In genomic region chr15:78067328-78068241, GRCh38 we compare ENCODE assay signal across 8 cellular contexts. TPM values are rescaled to one million over a fixed set of nuclear protein-coding genes. Genes with fewer than 3 reads are reported as not detected.
DNase-seq lines count a peak whose midpoint lies in the region; ATAC-seq, FAIRE-seq and TF ChIP-seq lines count a peak whose summit lies in the region.

No MANE protein-coding gene starts in this region.

- H3K27ac Mint-ChIP-seq in CD14-positive monocyte: peak overlapping the region in 6 of 7 donors; percentile 46 to 98 (median 92)
- no peak overlapping the region for H3K27ac Mint-ChIP-seq in astrocyte (ENCODE audit: unreplicated experiment)
- peak overlapping the region in 4 of 9 donors; percentile 91 to 98 (median 94) for H3K27ac Mint-ChIP-seq in naive thymus-derived CD4-positive, alpha-beta T cell

- intact Hi-C loops in CD14-positive monocyte (cut with micrococcal nuclease): loop anchor here in 1 of 2 donors (5.0 kb wide), 1 partner anchor 35 kb away; no protein-coding TSS in a partner anchor
- intact Hi-C loops in naive thymus-derived CD4-positive, alpha-beta T cell (cut with micrococcal nuclease): loop anchor here (1.0 to 5.0 kb wide), 6 partner anchors 10 to 35 kb away; partner anchors contain the start of gene TBC1D2B (in 1 of the 2)

- no peaks in the 10 kb centered on the region for H3K36me3 ChIP-seq in astrocyte (ENCODE audit: insufficient read depth, low read length)
- H3K36me3 ChIP-seq in naive thymus-derived CD4-positive, alpha-beta T cell (ENCODE audit: control insufficient read depth in 2 of 3, insufficient read depth in 3 of 3, low read length in 3 of 3): no peaks in the 10 kb centered on the region

- H3K9ac ChIP-seq in astrocyte (ENCODE audit: low read length): no peak overlapping the region

- no peak overlapping the region for H3K27ac ChIP-seq in astrocyte (ENCODE audit: low read depth, low read length)
- peak overlapping the region; percentile 69 for H3K27ac ChIP-seq in naive thymus-derived CD4-positive, alpha-beta T cell (ENCODE audit: low read depth, low read length)

- H3K27me3 Mint-ChIP-seq in CD14-positive monocyte (ENCODE audit: low read depth in 3 of 3) (no peaks in the 10 kb centered on the region), astrocyte (ENCODE audit: low read depth, unreplicated experiment) (peaks cover 2% of the 10 kb centered on the region)
- no peaks in the 10 kb centered on the region for H3K27me3 Mint-ChIP-seq in naive thymus-derived CD4-positive, alpha-beta T cell

- H3K4me1 ChIP-seq in astrocyte (ENCODE audit: insufficient read depth, low read length): peaks cover 62% of the 10 kb centered on the region
- H3K4me1 ChIP-seq in naive thymus-derived CD4-positive, alpha-beta T cell (ENCODE audit: control insufficient read depth in 2 of 2, insufficient read depth in 2 of 2, low read length in 2 of 2): peaks cover 89 to 96% of the 10 kb centered on the region in 2 donors

- H3K4me3 Mint-ChIP-seq in CD14-positive monocyte: peak overlapping the region in 1 of 2 donors; percentile 89
- H3K4me3 Mint-ChIP-seq in astrocyte (ENCODE audit: unreplicated experiment): no peak overlapping the region
- peak overlapping the region in 3 of 10 donors; percentile 82 to 87 (median 83) for H3K4me3 Mint-ChIP-seq in naive thymus-derived CD4-positive, alpha-beta T cell

- H3K4me2 ChIP-seq in astrocyte (ENCODE audit: low read length): peak overlapping the region; percentile 51

- no peaks in the 10 kb centered on the region for H3K9me3 Mint-ChIP-seq in CD14-positive monocyte
- H3K9me3 Mint-ChIP-seq in astrocyte (ENCODE audit: unreplicated experiment): no peaks in the 10 kb centered on the region
- no peaks in the 10 kb centered on the region for H3K9me3 Mint-ChIP-seq in naive thymus-derived CD4-positive, alpha-beta T cell

- H3K4me1 Mint-ChIP-seq in CD14-positive monocyte (no peaks in the 10 kb centered on the region), astrocyte (ENCODE audit: low read depth, unreplicated experiment) (peaks cover 60% of the 10 kb centered on the region)
- H3K4me1 Mint-ChIP-seq in naive thymus-derived CD4-positive, alpha-beta T cell: peaks cover 8 to 66% (median 16%) of the 10 kb centered on the region in 7 donors

- peaks cover 82% of the 10 kb centered on the region for H4K20me1 ChIP-seq in astrocyte (ENCODE audit: insufficient read depth, low read length)

- no peak overlapping the region for H3K4me3 ChIP-seq in astrocyte (ENCODE audit: insufficient read depth, low read depth, low read length)
- peak overlapping the region; percentile 40 for H3K4me3 ChIP-seq in naive thymus-derived CD4-positive, alpha-beta T cell (ENCODE audit: low read length)

- H3K9me3 ChIP-seq in astrocyte (ENCODE audit: insufficient read depth, low read depth, low read length): no peaks in the 10 kb centered on the region
- H3K9me3 ChIP-seq in naive thymus-derived CD4-positive, alpha-beta T cell (ENCODE audit: control insufficient read depth in 2 of 3, low read length in 3 of 3): no peaks in the 10 kb centered on the region

- H3K36me3 Mint-ChIP-seq in CD14-positive monocyte (peaks cover 1 to 3% of the 10 kb centered on the region in 2 donors), astrocyte (ENCODE audit: low read depth, unreplicated experiment) (peaks cover 2% of the 10 kb centered on the region)
- peaks cover 0 to 17% (median 0%) of the 10 kb centered on the region in 5 donors for H3K36me3 Mint-ChIP-seq in naive thymus-derived CD4-positive, alpha-beta T cell

- H3K27me3 ChIP-seq in astrocyte (ENCODE audit: insufficient read depth, low read length): no peaks in the 10 kb centered on the region
- H3K27me3 ChIP-seq in naive thymus-derived CD4-positive, alpha-beta T cell (ENCODE audit: control insufficient read depth in 2 of 2, insufficient read depth in 2 of 2, low read length in 2 of 2): no peaks in the 10 kb centered on the region

- POLR2A ChIA-PET in naive thymus-derived CD4-positive, alpha-beta T cell (lab: Charles Lee): interaction anchor here (0.9 to 15.7 kb wide), 4 partner anchors 9 to 33 kb away, joined by 4 to 292 read pairs (median 47); partner anchors contain the start of gene TBC1D2B

- H3K79me2 ChIP-seq in astrocyte (ENCODE audit: insufficient read depth, low read length): peaks cover 92% of the 10 kb centered on the region

- DNase-seq in CD14-positive monocyte (ENCODE audit: low spot score) (no peak), LHCN-M2 (ENCODE audit: low read depth) (peak; percentile 41), astrocyte (ENCODE audit: low read depth) (peak; percentile 39), HCEC 1CT (no peak), T1000 (lab: John Stamatoyannopoulos, UW) (no peak), NCI-H146 (lab: John Stamatoyannopoulos, UW) (no peak), NCI-H1048 (lab: John Stamatoyannopoulos, UW) (no peak)
- no peak for DNase-seq in naive thymus-derived CD4-positive, alpha-beta T cell

- FAIRE-seq in astrocyte (lab: Jason Lieb, UNC): no peak

- TF ChIP-seq CTCF in CD14-positive monocyte (IDR thresholded peaks at IDR 0.05) (no peak), astrocyte (IDR thresholded peaks at IDR 0.05; ENCODE audit: insufficient read depth, low read depth, low read length) (no peak)

- ATAC-seq in naive thymus-derived CD4-positive, alpha-beta T cell: no peak

- no peak overlapping the region for H2AFZ ChIP-seq in astrocyte (ENCODE audit: low read depth, low read length)

- CTCF ChIA-PET in naive thymus-derived CD4-positive, alpha-beta T cell (lab: Charles Lee): interaction anchor here (0.8 to 3.7 kb wide), 6 partner anchors 9 to 81 kb away, joined by 3 to 16 read pairs (median 8); no protein-coding TSS in a partner anchor

RNA-seq across cellular contexts. Expression of gene TBC1D2B, which starts 9.9 kb away (rescaled TPM):
- polyA plus RNA-seq in CD14-positive monocyte: 1 to 10 TPM; 5.9 to 6.2 TPM
- 26.9 and 30.6 TPM in 2 replicates for total RNA-seq in LHCN-M2 (2014; rRNA removed)
- polyA plus RNA-seq in LHCN-M2 (2012): 25.5 TPM
- total RNA-seq in astrocyte: 21.3 and 26.0 TPM in 2 replicates
- 100 to 1,000 TPM in 2 of 5 experiments, 10 to 100 TPM in 3; 69.7 to 119 (median 86.1) TPM for total RNA-seq in naive thymus-derived CD4-positive, alpha-beta T cell
- polyA plus RNA-seq in naive thymus-derived CD4-positive, alpha-beta T cell: 10 to 100 TPM in 1 of 2 donors, 1 to 10 TPM in 1; 7.4 to 14.5 TPM

RNA-seq across cellular contexts. Expression of gene SH2D7, which starts 24.8 kb away (rescaled TPM):
- polyA plus RNA-seq in CD14-positive monocyte: not detected
- total RNA-seq in LHCN-M2 (2014; rRNA removed) (not detected in 2 replicates), astrocyte (not detected in 2 replicates)
- 0.04 TPM for polyA plus RNA-seq in LHCN-M2 (2012)
- total RNA-seq in naive thymus-derived CD4-positive, alpha-beta T cell: not detected
- polyA plus RNA-seq in naive thymus-derived CD4-positive, alpha-beta T cell: not detected

Comparison
In these comparisons a context has a peak if more than half of its experiments do, and no peak if none do; other contexts are left out.
1. DNase-seq: peak in LHCN-M2 (single experiment) and astrocyte (single experiment); none in CD14-positive monocyte (single experiment), naive thymus-derived CD4-positive, alpha-beta T cell (0 of 9), HCEC 1CT (single experiment), T1000 (single experiment), NCI-H146 (single experiment) and NCI-H1048 (single experiment).